In the genomic region with DNA sequence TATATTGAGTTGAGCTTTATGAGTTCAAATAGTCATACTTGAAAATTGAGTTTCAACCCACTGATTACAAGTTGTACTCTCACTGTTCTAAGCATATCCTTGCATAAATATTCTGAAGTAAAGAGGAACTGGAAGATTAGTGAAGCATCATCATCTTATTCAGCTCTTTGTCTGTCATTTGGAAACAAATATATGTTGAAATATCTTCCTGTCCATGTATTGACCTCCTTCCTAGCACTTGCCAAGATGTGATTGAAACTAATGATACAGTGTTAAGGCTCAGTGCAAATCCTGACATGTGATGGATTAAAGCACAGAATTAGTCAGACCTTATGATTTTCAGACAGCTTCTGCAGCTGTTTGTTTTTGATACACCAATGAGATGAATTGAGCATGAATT, we compare ENCODE assay signal across 32 cellular contexts.
A peak's percentile ranks its signal among the peaks of the same experiment; 100 is the strongest.
DNase-seq lines count a peak whose midpoint lies in the region; ATAC-seq and TF ChIP-seq lines count a peak whose summit lies in the region.
"Had no signal": no experiment of that assay in that cellular context is flagged by ENCODE, and none has a peak within 500 bp of the region (broad histone marks: within the 10 kb centered on the region; RNA-seq: fewer than 3 reads in every experiment).

No MANE protein-coding gene starts in this region.

- in situ Hi-C loops in GM13976 (cut with MboI; ENCODE audit: low sequenced_read_pairs, unreplicated experiment), result no loop called here

- no peaks in the 10 kb centered on the region for H3K36me3 Mint-ChIP-seq in activated B cell treated with CpG ODN at 0.5 μM for 24 hours (ENCODE audit: low read depth)
- H3K36me3 Mint-ChIP-seq: IgD-negative memory B cell had no signal

- H3K27me3 Mint-ChIP-seq in activated B cell treated with CpG ODN at 0.5 μM for 24 hours, result peaks cover 3% of the 10 kb centered on the region
- H3K27me3 Mint-ChIP-seq: dendritic cell treated with granulocyte-macrophage colony-stimulating factor and Interleukin-4, amounts not matched to agents 40 ng/mL and 50 ng/mL, for 4 days; IgD-negative memory B cell had no signal

- intact Hi-C loops in activated B cell treated with CpG ODN at 0.5 μM for 24 hours (cut with micrococcal nuclease), result no loop called here

- POLR2A ChIA-PET in activated B cell treated with CpG ODN at 0.5 μM for 24 hours (lab: Charles Lee), result no interaction called here

- TF ChIP-seq CTCF in activated B cell treated with CpG ODN at 0.5 μM for 24 hours (IDR thresholded peaks at IDR 0.05) (no peak), GM13976 (IDR thresholded peaks at IDR 0.05; ENCODE audit: borderline replicate concordance, control extremely low read depth, extremely low read depth, insufficient read depth, missing control alignments) (no peak)

- no peak overlapping the region for H3K27ac Mint-ChIP-seq in activated B cell treated with CpG ODN at 0.5 μM for 24 hours
- H3K27ac Mint-ChIP-seq: activated naive CD4-positive, alpha-beta T cell treated with anti-CD3 and anti-CD28 coated beads for 36 hours; activated T-helper 1 cell treated with anti-CD3 and anti-CD28 coated beads, Interleukin-12 subunit alpha, Interleukin-12 subunit beta, Interleukin-2, Interleukin-4 antibody, amounts not matched to agents 30 ng/mL and 10 ng/mL and 1 ng/mL, durations not matched to agents 14 hours and 24 hours and 36 hours; dendritic cell treated with granulocyte-macrophage colony-stimulating factor and Interleukin-4, amounts not matched to agents 40 ng/mL and 50 ng/mL, for 4 days; IgD-negative memory B cell had no signal

- ATAC-seq in HG03103 (IDR thresholded peaks at IDR 0.05; ENCODE audit: low read depth, unreplicated experiment) (peak; percentile 68), activated B cell treated with CpG ODN at 0.5 μM for 24 hours (ENCODE audit: low read depth) (peak; percentile 60)
- ATAC-seq: activated CD4-positive, CD25-positive, alpha-beta regulatory T cell treated with anti-CD3 and anti-CD28 coated beads, Interleukin-2, amount 50 U/mL, for 24 hours; left lung had no signal

- DNase-seq in NCI-H82 (lab: John Stamatoyannopoulos, UW), result peak; percentile 21
- no peak for DNase-seq in NCI-H82 treated with DMSO at 0.1 percent for 48 hours (lab: John Stamatoyannopoulos, UW; ENCODE audit: unreplicated experiment)
- no peak for DNase-seq in activated B cell treated with CpG ODN at 0.5 μM for 24 hours
- no peak for DNase-seq in amygdala (lab: John Stamatoyannopoulos, UW)
- DNase-seq in NCI-H446 treated with DMSO at 0.1 percent for 48 hours (lab: John Stamatoyannopoulos, UW), result no peak
- DNase-seq in GM13976 (ENCODE audit: low spot score), result no peak
- no peak for DNase-seq in AML-193 (lab: John Stamatoyannopoulos, UW)
- DNase-seq: activated CD4-positive, alpha-beta T cell treated with anti-CD3 and anti-CD28 coated beads, Interleukin-2, amount 50 U/mL, for 48 hours; activated naive CD4-positive, alpha-beta T cell treated with anti-CD3 and anti-CD28 coated beads for 36 hours; C1 segment of cervical spinal cord; DMS79; foreskin fibroblast; GDM1; head of caudate nucleus; islet precursor cell; left lung; mesenchymal stem cell; MV-4-11; NCI-H146; NCI-H2107; NCI-H774; ovary; RPMI8226; stimulated activated naive CD4-positive, alpha-beta T cell; T-helper 1 cell; upper lobe of left lung had no signal

- CTCF ChIA-PET in activated B cell treated with CpG ODN at 0.5 μM for 24 hours (lab: Charles Lee), result no interaction called here

- H3K4me3 Mint-ChIP-seq in activated B cell treated with CpG ODN at 0.5 μM for 24 hours, result no peak overlapping the region
- H3K4me3 Mint-ChIP-seq: activated naive CD4-positive, alpha-beta T cell treated with anti-CD3 and anti-CD28 coated beads for 36 hours; activated T-helper 1 cell treated with anti-CD3 and anti-CD28 coated beads, Interleukin-12 subunit alpha, Interleukin-12 subunit beta, Interleukin-2, Interleukin-4 antibody, amounts not matched to agents 30 ng/mL and 10 ng/mL and 1 ng/mL, durations not matched to agents 14 hours and 24 hours and 36 hours; dendritic cell treated with granulocyte-macrophage colony-stimulating factor and Interleukin-4, amounts not matched to agents 40 ng/mL and 50 ng/mL, for 4 days; IgD-negative memory B cell; neural crest cell had no signal

- peaks cover 2% of the 10 kb centered on the region for H3K9me3 Mint-ChIP-seq in activated B cell treated with CpG ODN at 0.5 μM for 24 hours
- H3K9me3 Mint-ChIP-seq: activated naive CD4-positive, alpha-beta T cell treated with anti-CD3 and anti-CD28 coated beads for 36 hours; activated T-helper 1 cell treated with anti-CD3 and anti-CD28 coated beads, Interleukin-12 subunit alpha, Interleukin-12 subunit beta, Interleukin-2, Interleukin-4 antibody, amounts not matched to agents 30 ng/mL and 10 ng/mL and 1 ng/mL, durations not matched to agents 14 hours and 24 hours and 36 hours; neural crest cell had no signal

- H3K4me1 Mint-ChIP-seq in activated B cell treated with CpG ODN at 0.5 μM for 24 hours, result peaks cover 13% of the 10 kb centered on the region
- H3K4me1 Mint-ChIP-seq: neural crest cell had no signal
